ENCODE assay signal across 8 cellular contexts in genomic region chr5:157172408-157172807, GRCh38. TPM values are rescaled to one million over a fixed set of nuclear protein-coding genes. Genes with fewer than 3 reads are reported as not detected.
DNase-seq lines count a peak whose midpoint lies in the region; ATAC-seq and TF ChIP-seq lines count a peak whose summit lies in the region.

No MANE protein-coding gene starts in this region.

- no peak overlapping the region for H3K4me3 ChIP-seq in ascending aorta

- H3K36me3 ChIP-seq in ascending aorta: no peaks in the 10 kb centered on the region

- H3K36me3 Mint-ChIP-seq in memory B cell: peaks cover 6% of the 10 kb centered on the region

- H3K4me3 Mint-ChIP-seq in memory B cell: peak overlapping the region; percentile 72

- H3K27me3 Mint-ChIP-seq in memory B cell: no peaks in the 10 kb centered on the region

- TF ChIP-seq CTCF in ascending aorta (IDR thresholded peaks at IDR 0.05): no peak

- ATAC-seq in GM18508 (IDR thresholded peaks at IDR 0.05; ENCODE audit: insufficient read depth, unreplicated experiment): peak; percentile 99
- ATAC-seq in HG02970 (IDR thresholded peaks at IDR 0.05; ENCODE audit: low FRiP score, unreplicated experiment): peak; percentile 97
- ATAC-seq in memory B cell (ENCODE audit: low read depth): peak; percentile 92

- intact Hi-C loops in ascending aorta (cut with DNase I): no loop called here

- H3K27ac Mint-ChIP-seq in memory B cell: peak overlapping the region; percentile 81

- peaks cover 18% of the 10 kb centered on the region for H3K4me1 Mint-ChIP-seq in memory B cell

- H3K4me1 ChIP-seq in ascending aorta: no peaks in the 10 kb centered on the region

- H3K9me3 ChIP-seq in ascending aorta: no peaks in the 10 kb centered on the region

- H3K27ac ChIP-seq in ascending aorta: no peak overlapping the region

- peaks cover 8% of the 10 kb centered on the region for H3K9me3 Mint-ChIP-seq in memory B cell

- no peaks in the 10 kb centered on the region for H3K27me3 ChIP-seq in ascending aorta

- peak; percentile 62 for DNase-seq in activated CD4-positive, alpha-beta T cell treated with anti-CD3 and anti-CD28 coated beads for 1 hour
- DNase-seq in memory B cell (ENCODE audit: low spot score in 2 of 2): peak; percentile 13 to 16
- DNase-seq in GM03348 (ENCODE audit: low spot score): no peak
- DNase-seq in LoVo (ENCODE audit: low spot score): no peak
- DNase-seq in GOT3 (lab: John Stamatoyannopoulos, UW): no peak
- DNase-seq in ascending aorta (ENCODE audit: low spot score in 2 of 2): no peak

RNA-seq across cellular contexts. Expression of gene GARIN3, which starts 6.3 kb away (rescaled TPM):
- total RNA-seq in ascending aorta: not detected

RNA-seq across cellular contexts. Expression of gene ITK, which starts 8.2 kb away (rescaled TPM):
- total RNA-seq in ascending aorta: 0.43 TPM

RNA-seq across cellular contexts. Expression of gene MED7, which starts 29.7 kb away (rescaled TPM):
- total RNA-seq in ascending aorta: 2.3 TPM

Comparison
In these comparisons a context has a peak if more than half of its experiments do, and no peak if none do; other contexts are left out.
1. DNase-seq: peak in activated CD4-positive, alpha-beta T cell treated with anti-CD3 and anti-CD28 coated beads for 1 hour (single experiment) and memory B cell (2 of 2); none in GM03348 (single experiment), LoVo (single experiment), GOT3 (single experiment) and ascending aorta (0 of 2).
2. Peak in every context shown above with its lines, with median percentiles within 50 percentile points of each other: ATAC-seq.